ENCODE assay signal across 8 cellular contexts in the genomic region with DNA sequence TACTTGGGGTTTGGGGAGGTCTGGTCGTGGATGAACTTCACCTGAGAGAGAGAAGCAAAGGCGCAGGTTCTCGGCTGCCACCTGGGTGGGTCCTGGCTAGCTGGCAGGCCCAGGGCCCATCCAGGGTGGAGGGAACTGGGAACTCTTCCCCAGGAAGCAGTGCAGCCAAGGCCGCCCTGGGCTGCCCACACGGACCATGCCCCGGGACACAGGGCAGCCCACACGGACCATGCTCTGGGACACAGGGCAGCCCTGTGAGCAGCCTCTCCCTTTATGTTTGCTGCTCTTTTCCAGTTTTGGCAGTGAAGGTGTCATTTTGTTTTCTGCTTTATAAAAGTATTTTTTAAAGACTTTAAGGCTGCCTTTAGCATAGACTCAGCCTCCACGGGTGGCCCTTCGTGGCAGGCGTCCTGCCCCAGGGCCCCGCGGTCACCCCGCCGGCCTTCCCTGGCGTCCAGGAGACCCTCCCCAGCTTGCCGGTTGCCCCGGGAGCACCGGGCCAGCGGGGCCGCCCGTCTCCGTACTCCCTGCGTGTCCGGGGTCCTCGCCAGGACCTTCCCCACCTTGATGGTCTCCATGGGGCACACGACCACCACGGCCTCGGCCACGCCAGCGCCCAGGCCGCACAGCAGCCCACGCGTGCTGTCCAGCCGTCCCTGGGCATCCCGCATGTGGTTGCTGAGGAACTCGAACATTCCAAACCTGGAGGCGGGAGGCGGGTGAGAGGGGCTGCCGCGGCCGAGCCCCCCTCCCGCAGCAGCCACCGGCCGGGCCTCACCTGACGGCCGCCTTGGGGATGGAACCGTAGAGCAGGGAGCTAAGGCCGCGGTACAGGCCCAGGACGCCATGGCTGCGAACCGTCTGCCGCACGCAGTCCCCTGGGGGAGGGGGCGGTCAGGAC. TPM values are rescaled to one million over a fixed set of nuclear protein-coding genes. Genes with fewer than 3 reads are reported as not detected.
DNase-seq lines count a peak whose midpoint lies in the region; ATAC-seq and TF ChIP-seq lines count a peak whose summit lies in the region.

No MANE protein-coding gene starts in this region.

- DNase-seq in GM23338 (ENCODE audit: low spot score) = peak; percentile 48
- DNase-seq in T-helper 17 cell = no peak
- no peak for DNase-seq in foreskin keratinocyte
- DNase-seq in hypothalamus (lab: John Stamatoyannopoulos, UW) = no peak
- no peak for DNase-seq in GM10266 (ENCODE audit: extremely low spot score)

- H3K36me3 ChIP-seq in GM23338 (ENCODE audit: insufficient read depth) (no peaks in the 10 kb centered on the region), skeletal muscle satellite cell (ENCODE audit: insufficient read depth, low read length) (peaks cover 14% of the 10 kb centered on the region)

- peaks cover 7% of the 10 kb centered on the region for H4K20me1 ChIP-seq in GM23338 (replicated peaks; ENCODE audit: insufficient read depth)

- no peaks in the 10 kb centered on the region; the same call in 2 of the 3 replicates for H3K9me3 Mint-ChIP-seq in GM23338

- no peaks in the 10 kb centered on the region for H3K9me3 ChIP-seq in T-helper 17 cell (ENCODE audit: control insufficient read depth, low read length, poor library complexity, severe bottlenecking)
- H3K9me3 ChIP-seq in skeletal muscle satellite cell (replicated peaks; ENCODE audit: low read length) = no peaks in the 10 kb centered on the region

- no peaks in the 10 kb centered on the region for H3K9me2 ChIP-seq in GM23338 (ENCODE audit: insufficient read depth)

- H3K27ac ChIP-seq in GM23338 (ENCODE audit: low read depth) = peak overlapping the region; percentile 69; the same call in 1 of the 2 replicates
- H3K27ac ChIP-seq in foreskin keratinocyte = peak overlapping the region; percentile 57

- H3K4me3 Mint-ChIP-seq in GM23338 = peak overlapping the region; percentile 76
- H3K4me3 Mint-ChIP-seq in T-helper 17 cell = peak overlapping the region; percentile 76

- peak overlapping the region; percentile 62 for H3K4me3 ChIP-seq in GM23338
- peak overlapping the region; percentile 96 for H3K4me3 ChIP-seq in skeletal muscle satellite cell (ENCODE audit: low read length)

- H3F3A ChIP-seq in GM23338 (replicated peaks; ENCODE audit: low read depth) = peaks cover 33% of the 10 kb centered on the region

- no peak overlapping the region for H2AFZ ChIP-seq in GM23338

- H3K4me1 ChIP-seq in GM23338 (ENCODE audit: insufficient read depth) = peaks cover 39% of the 10 kb centered on the region
- H3K4me1 ChIP-seq in foreskin keratinocyte = no peaks in the 10 kb centered on the region
- H3K4me1 ChIP-seq in skeletal muscle satellite cell (ENCODE audit: control insufficient read depth, insufficient read depth, low read length) = peaks cover 50% of the 10 kb centered on the region

- H3K27me3 Mint-ChIP-seq in GM23338 (ENCODE audit: insufficient read depth, low read depth, poor library complexity) (peaks cover 31% of the 10 kb centered on the region), T-helper 17 cell (no peaks in the 10 kb centered on the region)

- H3K79me2 ChIP-seq in GM23338 (replicated peaks; ENCODE audit: insufficient read depth) = peaks cover 24% of the 10 kb centered on the region

- ATAC-seq in GM23338 (peak; percentile 4), T-helper 17 cell (peak; percentile 1), foreskin keratinocyte (no peak), HG03095 (IDR thresholded peaks at IDR 0.05; ENCODE audit: unreplicated experiment) (no peak), GM18498 (IDR thresholded peaks at IDR 0.05; ENCODE audit: unreplicated experiment) (no peak)

- TF ChIP-seq CTCF in GM23338 (conservative IDR thresholded peaks at IDR 0.05; ENCODE audit: low read depth in 2 of 2) (no peak), foreskin keratinocyte (conservative IDR thresholded peaks at IDR 0.05) (no peak), GM10266 (IDR thresholded peaks at IDR 0.05; ENCODE audit: control insufficient read depth, insufficient read depth, low read depth, missing control alignments) (no peak)

- H3K4me2 ChIP-seq in GM23338 (peak overlapping the region; percentile 96), skeletal muscle satellite cell (ENCODE audit: low read length) (peak overlapping the region; percentile 92)

- H3K27me3 ChIP-seq in GM23338 (ENCODE audit: insufficient read depth) (no peaks in the 10 kb centered on the region), foreskin keratinocyte (no peaks in the 10 kb centered on the region), skeletal muscle satellite cell (ENCODE audit: control insufficient read depth, insufficient read depth, low read length) (no peaks in the 10 kb centered on the region)

- H3K9ac ChIP-seq in skeletal muscle satellite cell (ENCODE audit: low read depth, low read length) = peak overlapping the region; percentile 87

- H3K4me1 Mint-ChIP-seq in GM23338 (peaks cover 36% of the 10 kb centered on the region), T-helper 17 cell (peaks cover 26% of the 10 kb centered on the region)

- peaks cover 9% of the 10 kb centered on the region; the same call in 2 of the 3 replicates for H3K36me3 Mint-ChIP-seq in GM23338 (ENCODE audit: low read depth)
- H3K36me3 Mint-ChIP-seq in T-helper 17 cell (ENCODE audit: low read depth) = no peaks in the 10 kb centered on the region

- H3K27ac Mint-ChIP-seq in GM23338 (peak overlapping the region; percentile 59), T-helper 17 cell (no peak overlapping the region)

TF ChIP-seq in GM23338, 12 proteins besides CTCF, POLR2A, EP300 and RAD21:
- no peak for TF ChIP-seq STAT1 (IDR thresholded peaks at IDR 0.05; ENCODE audit: unreplicated experiment)
- 0 out of 2 replicates have a peak, but pooled peaks have one; percentile 7 for TF ChIP-seq POLR2AphosphoS5 (IDR thresholded peaks at IDR 0.05; ENCODE audit: low read depth)

RNA-seq across cellular contexts. Expression of gene SLC25A1, which starts 1.1 kb away (rescaled TPM):
- total RNA-seq in GM23338 (2014; rRNA removed; shearing (Covaris generic)) = 210 and 242 TPM in 2 replicates
- polyA plus RNA-seq in GM23338 (2016; fragmentation: Nextera tagmentation; extraction: Ambion mirVana) (141 and 145 TPM in 2 replicates), foreskin keratinocyte (150 and 159 TPM in 2 replicates)
- total RNA-seq in T-helper 17 cell (10 to 100 TPM; 18.4 to 21.3 TPM), foreskin keratinocyte (125 and 132 TPM in 2 replicates)
- 117 and 125 TPM in 2 replicates for total RNA-seq in skeletal muscle satellite cell (2012; rRNA removed)

RNA-seq across cellular contexts. Expression of gene GSC2, which starts 27.3 kb away (rescaled TPM):
- total RNA-seq in GM23338 (2014; rRNA removed; shearing (Covaris generic)) = not detected in 2 replicates
- polyA plus RNA-seq in GM23338 (2016; fragmentation: Nextera tagmentation; extraction: Ambion mirVana) = not detected in 2 replicates
- total RNA-seq in T-helper 17 cell = not detected
- not detected in 2 replicates for total RNA-seq in foreskin keratinocyte
- not detected in 2 replicates for polyA plus RNA-seq in foreskin keratinocyte
- not detected in 2 replicates for total RNA-seq in skeletal muscle satellite cell (2012; rRNA removed)

RNA-seq across cellular contexts. Expression of gene ESS2, which starts 33.0 kb away (rescaled TPM):
- 18.4 and 21.6 TPM in 2 replicates for total RNA-seq in GM23338 (2014; rRNA removed; shearing (Covaris generic))
- 12.3 and 15.2 TPM in 2 replicates for polyA plus RNA-seq in GM23338 (2016; fragmentation: Nextera tagmentation; extraction: Ambion mirVana)
- total RNA-seq in T-helper 17 cell = 10 to 100 TPM; 34.7 to 46.5 TPM
- 18.1 and 18.7 TPM in 2 replicates for total RNA-seq in foreskin keratinocyte
- 19.8 and 22.2 TPM in 2 replicates for polyA plus RNA-seq in foreskin keratinocyte
- total RNA-seq in skeletal muscle satellite cell (2012; rRNA removed) = 17.7 and 19.5 TPM in 2 replicates

RNA-seq across cellular contexts. Expression of gene TSSK2, which starts 46.3 kb away (rescaled TPM):
- total RNA-seq in GM23338 (2014; rRNA removed; shearing (Covaris generic)) = not detected in 2 replicates
- polyA plus RNA-seq in GM23338 (2016; fragmentation: Nextera tagmentation; extraction: Ambion mirVana) (not detected in 2 replicates), foreskin keratinocyte (not detected in 2 replicates)
- total RNA-seq in T-helper 17 cell (under 1 TPM; 0.20 to 0.29 TPM), foreskin keratinocyte (not detected in 2 replicates)
- not detected in 2 replicates for total RNA-seq in skeletal muscle satellite cell (2012; rRNA removed)

RNA-seq across cellular contexts. Expression of gene DGCR2, which starts 55.2 kb away (rescaled TPM):
- 59.3 and 83.0 TPM in 2 replicates for total RNA-seq in GM23338 (2014; rRNA removed; shearing (Covaris generic))
- 18.5 and 21.0 TPM in 2 replicates for polyA plus RNA-seq in GM23338 (2016; fragmentation: Nextera tagmentation; extraction: Ambion mirVana)
- total RNA-seq in T-helper 17 cell = 10 to 100 TPM; 37.7 TPM
- total RNA-seq in foreskin keratinocyte = 40.4 and 43.1 TPM in 2 replicates
- 22.9 and 23.0 TPM in 2 replicates for polyA plus RNA-seq in foreskin keratinocyte
- 30.8 and 32.7 TPM in 2 replicates for total RNA-seq in skeletal muscle satellite cell (2012; rRNA removed)

Comparison
In these comparisons a context has a peak if more than half of its experiments do, and no peak if none do; other contexts are left out.
1. ATAC-seq: peak in GM23338 (single experiment) and T-helper 17 cell (single experiment); none in foreskin keratinocyte (single experiment), HG03095 (single experiment) and GM18498 (single experiment).